1 cellular context compared by ENCODE assay signal in genomic region chr4:183506389-183506735, GRCh38.
TF ChIP-seq lines count a peak whose summit lies in the region.

No MANE protein-coding gene starts in this region.

TF ChIP-seq in HEK293, 187 proteins besides CTCF, POLR2A, EP300 and RAD21 (continued from another document):
- TF ChIP-seq, protein P1, sequence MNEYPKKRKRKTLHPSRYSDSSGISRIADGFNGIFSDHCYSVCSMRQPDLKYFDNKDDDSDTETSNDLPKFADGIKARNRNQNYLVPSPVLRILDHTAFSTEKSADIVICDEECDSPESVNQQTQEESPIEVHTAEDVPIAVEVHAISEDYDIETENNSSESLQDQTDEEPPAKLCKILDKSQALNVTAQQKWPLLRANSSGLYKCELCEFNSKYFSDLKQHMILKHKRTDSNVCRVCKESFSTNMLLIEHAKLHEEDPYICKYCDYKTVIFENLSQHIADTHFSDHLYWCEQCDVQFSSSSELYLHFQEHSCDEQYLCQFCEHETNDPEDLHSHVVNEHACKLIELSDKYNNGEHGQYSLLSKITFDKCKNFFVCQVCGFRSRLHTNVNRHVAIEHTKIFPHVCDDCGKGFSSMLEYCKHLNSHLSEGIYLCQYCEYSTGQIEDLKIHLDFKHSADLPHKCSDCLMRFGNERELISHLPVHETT (tag by site-specific recombination; IDR thresholded peaks at IDR 0.05): 0 out of 2 replicates have a peak, but pooled peaks have one; percentile 5
- no peak for TF ChIP-seq KLF8 (tag by site-specific recombination; IDR thresholded peaks at IDR 0.05)
- no peak for TF ChIP-seq ZNF114 (tag by site-specific recombination; IDR thresholded peaks at IDR 0.05)
TF ChIP-seq in HEK293: peak in this region for 5.
